Comparison of ENCODE assay signal across 14 cellular contexts in the genomic region with DNA sequence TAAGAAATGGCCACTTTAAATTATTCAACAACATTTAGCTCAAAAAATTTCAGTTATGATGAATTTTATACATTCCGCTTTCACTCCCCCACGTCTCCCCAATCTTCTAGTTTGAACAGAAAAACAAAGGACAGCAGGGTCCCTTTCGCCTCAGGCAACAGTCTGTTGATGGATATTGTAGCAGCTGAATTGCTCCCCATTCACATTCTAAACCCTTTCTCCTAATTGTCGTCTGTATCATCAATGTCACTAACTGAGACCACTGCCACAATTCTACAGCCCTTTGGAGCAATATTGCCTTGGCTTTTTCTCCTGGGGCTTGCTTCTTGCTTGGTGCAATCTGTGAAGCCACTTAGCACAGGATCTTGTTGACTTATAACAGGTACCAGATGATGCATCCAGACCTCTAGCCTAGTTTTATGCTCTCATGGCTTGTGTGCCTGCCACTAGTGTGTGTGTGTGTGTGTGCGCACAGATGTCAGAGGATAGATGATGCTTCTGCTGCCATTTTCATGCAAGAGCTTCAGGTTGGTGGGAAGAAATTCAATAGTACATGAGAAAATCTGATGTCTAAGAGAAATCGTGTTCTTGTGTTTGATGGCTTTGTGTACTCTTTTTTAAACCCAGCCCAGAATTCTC.
DNase-seq lines count a peak whose midpoint lies in the region; ATAC-seq, FAIRE-seq and TF ChIP-seq lines count a peak whose summit lies in the region.
"Had no signal": no experiment of that assay in that cellular context is flagged by ENCODE, and none has a peak within 500 bp of the region (broad histone marks: within the 10 kb centered on the region; RNA-seq: fewer than 3 reads in every experiment).

No MANE protein-coding gene starts in this region.

- H4K8ac ChIP-seq in H1 (ENCODE audit: extremely low read depth, insufficient read depth, low read length), result no peak overlapping the region

- TF ChIP-seq RAD21 in H1 (IDR thresholded peaks at IDR 0.05 in 1 of 2, conservative IDR thresholded peaks at IDR 0.05 in 1 of 2; ENCODE audit: low read depth in 2 of 2, low read length in 2 of 2), result no peak

- H2BK15ac ChIP-seq in H1 (ENCODE audit: low read length), result 0 out of 2 replicates have a peak overlapping the region, but pooled peaks have one; percentile 40

- no peak overlapping the region for H3K9ac ChIP-seq in H1 (replicated peaks in 1 of 4; ENCODE audit: extremely low read depth in 1 of 4, low read depth in 3 of 4, low read length in 3 of 4)
- H3K9ac ChIP-seq: BLaER1 treated with 17β-estradiol and CSF1 and Interleukin-3, amounts not matched to agents 10 nM and 100 nM had no signal

- no peak overlapping the region for H2AK5ac ChIP-seq in H1 (ENCODE audit: low read depth, low read length)

- ATAC-seq in GM18858 (IDR thresholded peaks at IDR 0.05; ENCODE audit: unreplicated experiment), result no peak
- ATAC-seq: PC-3 had no signal

- H3K79me2 ChIP-seq in H1 (ENCODE audit: control insufficient read depth in 1 of 2, insufficient read depth in 2 of 2, low read length in 2 of 2), result no peaks in the 10 kb centered on the region

- H4K91ac ChIP-seq in H1 (replicated peaks; ENCODE audit: insufficient read length, low read length), result no peak overlapping the region

- no peaks in the 10 kb centered on the region for H4K20me1 ChIP-seq in H1 (replicated peaks in 1 of 2; ENCODE audit: control insufficient read depth in 1 of 2, insufficient read depth in 2 of 2, low read length in 2 of 2)
- H4K20me1 ChIP-seq: BLaER1 treated with 17β-estradiol and CSF1 and Interleukin-3, amounts not matched to agents 10 nM and 100 nM had no signal

- H3K18ac ChIP-seq in H1 (ENCODE audit: extremely low read depth, low read length), result no peak overlapping the region

- H4K5ac ChIP-seq in H1 (ENCODE audit: insufficient read length, low read depth, low read length), result no peak overlapping the region

- no peak overlapping the region for H3K4ac ChIP-seq in H1 (replicated peaks; ENCODE audit: insufficient read length, low read depth, low read length)

- 53% methylated on average over 6 of the region's 6 CpGs; no CpG with 5 or more reads in 1 of the 2 experiments for WGBS in H1 (ENCODE audit: extremely low coverage in 1 of 2, insufficient coverage in 1 of 2, insufficient read length in 1 of 2, insufficient replicate concordance in 2 of 2, low coverage in 1 of 2, low lambda C conversion rate in 2 of 2, missing lambda C conversion rate in 1 of 2), 2 experiments

- POLR2A ChIA-PET in H1 (lab: Charles Lee; ENCODE audit: partially characterized antibody), result no interaction called here

- no peaks in the 10 kb centered on the region for H3K23me2 ChIP-seq in H1 (ENCODE audit: low read depth, low read length)

- no peak overlapping the region for H2BK12ac ChIP-seq in H1 (ENCODE audit: low read depth, low read length)

- no peak overlapping the region for H3K14ac ChIP-seq in H1 (ENCODE audit: insufficient read length)

- peak overlapping the region; percentile 19 to 57; a peak in 2 of 4 replicates for H3K4me2 ChIP-seq in H1 (ENCODE audit: insufficient read depth in 1 of 2, low read depth in 2 of 2, low read length in 2 of 2)
- H3K4me2 ChIP-seq: BLaER1 treated with 17β-estradiol and CSF1 and Interleukin-3, amounts not matched to agents 10 nM and 100 nM had no signal

- no peak overlapping the region for H2BK20ac ChIP-seq in H1 (ENCODE audit: low read length)

- H3K9me3 ChIP-seq in H1 (ENCODE audit: insufficient read depth in 2 of 2, low read depth in 1 of 2, low read length in 1 of 2), result no peaks in the 10 kb centered on the region
- H3K9me3 ChIP-seq: BLaER1 treated with 17β-estradiol and CSF1 and Interleukin-3, amounts not matched to agents 10 nM and 100 nM had no signal

- no peaks in the 10 kb centered on the region for H3K79me1 ChIP-seq in H1 (ENCODE audit: low read depth, low read length)

- TF ChIP-seq POLR2A in H1 (IDR thresholded peaks at IDR 0.05; ENCODE audit: control extremely low read depth in 1 of 2, low read depth in 2 of 2, low read length in 2 of 2), result no peak

- TF ChIP-seq CTCF in H1 (IDR thresholded peaks at IDR 0.05; ENCODE audit: control extremely low read depth in 1 of 3, insufficient read depth in 1 of 3, low read depth in 1 of 3, low read length in 3 of 3), result no peak

- peaks cover 0 to 10% (median 8%) of the 10 kb centered on the region in 4 experiments; a peak in 4 of 7 replicates for H3K4me1 ChIP-seq in H1 (replicated peaks in 1 of 4; ENCODE audit: control insufficient read depth in 3 of 4, insufficient read depth in 4 of 4, low read length in 3 of 4)
- H3K4me1 ChIP-seq: BLaER1 treated with 17β-estradiol and CSF1 and Interleukin-3, amounts not matched to agents 10 nM and 100 nM had no signal

- no peak for TF ChIP-seq EP300 in H1 (IDR thresholded peaks at IDR 0.05; ENCODE audit: borderline replicate concordance in 1 of 2, low read depth in 2 of 2, low read length in 2 of 2)

- H3K36me3 ChIP-seq in H1 (ENCODE audit: control insufficient read depth in 2 of 4, insufficient read depth in 4 of 4, low read length in 3 of 4), result no peaks in the 10 kb centered on the region
- H3K36me3 ChIP-seq: BLaER1 treated with 17β-estradiol and CSF1 and Interleukin-3, amounts not matched to agents 10 nM and 100 nM had no signal

- CTCF ChIA-PET in H1 (lab: Charles Lee; ENCODE audit: partially characterized antibody), result interaction anchor here (1.1 to 1.3 kb wide), 2 partner anchors 10 to 15 kb away, joined by 3 to 5 read pairs; no protein-coding TSS in a partner anchor

- FAIRE-seq in H1 (lab: Jason Lieb, UNC), result peak; percentile 58

- H2AFZ ChIP-seq in H1 (ENCODE audit: low read length), result no peak overlapping the region

- H3K27ac ChIP-seq in H1 (ENCODE audit: low read depth, low read length), result no peak overlapping the region
- H3K27ac ChIP-seq: BLaER1 treated with 17β-estradiol and CSF1 and Interleukin-3, amounts not matched to agents 10 nM and 100 nM; SK-N-MC had no signal

- no peak overlapping the region for H3K23ac ChIP-seq in H1 (ENCODE audit: insufficient read length)

- DNase-seq in NCI-H345 (lab: John Stamatoyannopoulos, UW), result peak; percentile 15
- DNase-seq in NCI-H345 treated with DMSO at 0.1 percent for 48 hours (lab: John Stamatoyannopoulos, UW; ENCODE audit: unreplicated experiment), result no peak
- DNase-seq in NCI-H524 (lab: John Stamatoyannopoulos, UW), result peak; percentile 92 to 97
- peak in 1 of 2 experiments; percentile 13 for DNase-seq in H1 (ENCODE audit: low read depth in 1 of 2, low spot score in 2 of 2)
- DNase-seq in SIG-M5 treated with dmso at 0.1 percent for 504 hours (lab: John Stamatoyannopoulos, UW; ENCODE audit: unreplicated experiment), result no peak
- DNase-seq in NCI-H226, result no peak
- no peak for DNase-seq in HuH-7 (ENCODE audit: low spot score)
- DNase-seq: 8988T, NCI-H187 treated with DMSO at 0.1 percent for 48 hours, NCI-H446 treated with DMSO at 0.1 percent for 48 hours, PC-3 had no signal

- no peaks in the 10 kb centered on the region for H3K27me3 ChIP-seq in H1 (replicated peaks in 1 of 4; ENCODE audit: control insufficient read depth in 3 of 4, extremely low read depth in 1 of 4, insufficient read depth in 3 of 4, low read length in 3 of 4)
- H3K27me3 ChIP-seq: BLaER1 treated with 17β-estradiol and CSF1 and Interleukin-3, amounts not matched to agents 10 nM and 100 nM had no signal

- no peak overlapping the region for H3K56ac ChIP-seq in H1 (replicated peaks; ENCODE audit: insufficient read length, low read depth, low read length)

- no peak overlapping the region for H2BK5ac ChIP-seq in H1 (ENCODE audit: low read depth, low read length)

- H3K4me3 ChIP-seq in H1 (ENCODE audit: extremely low read depth in 1 of 4, insufficient read depth in 2 of 4, low read depth in 3 of 4, low read length in 4 of 4), result no peak overlapping the region
- H3K4me3 ChIP-seq: BLaER1 treated with 17β-estradiol and CSF1 and Interleukin-3, amounts not matched to agents 10 nM and 100 nM; SK-N-MC had no signal

- H2BK120ac ChIP-seq in H1 (replicated peaks; ENCODE audit: low read depth, low read length), result no peak overlapping the region

TF ChIP-seq in H1, 55 proteins besides CTCF, POLR2A, EP300 and RAD21:
- TF ChIP-seq CEBPB (IDR thresholded peaks at IDR 0.05; ENCODE audit: low read depth, low read length), result no peak
- no peak for TF ChIP-seq TAF1 (IDR thresholded peaks at IDR 0.05; ENCODE audit: low read depth, low read length)
- TF ChIP-seq SP4 (IDR thresholded peaks at IDR 0.05; ENCODE audit: low read length), result no peak
- TF ChIP-seq YY1 (IDR thresholded peaks at IDR 0.05; ENCODE audit: low read depth, low read length), result no peak
- TF ChIP-seq CHD1 (IDR thresholded peaks at IDR 0.05; ENCODE audit: low read depth, low read length), result no peak
- no peak for TF ChIP-seq USF2 (IDR thresholded peaks at IDR 0.05; ENCODE audit: low read length)
- TF ChIP-seq POLR2AphosphoS5 (IDR thresholded peaks at IDR 0.05; ENCODE audit: low read depth, low read length), result no peak
- no peak for TF ChIP-seq KDM5A (IDR thresholded peaks at IDR 0.05; ENCODE audit: low read length)
- no peak for TF ChIP-seq HDAC6 (IDR thresholded peaks at IDR 0.05; ENCODE audit: low read depth, low read length)
- TF ChIP-seq BCL11A (IDR thresholded peaks at IDR 0.05; ENCODE audit: low read depth in 2 of 2, low read length in 2 of 2), result no peak
- no peak for TF ChIP-seq BACH1 (IDR thresholded peaks at IDR 0.05; ENCODE audit: low read length)
- no peak for TF ChIP-seq HDAC2 (IDR thresholded peaks at IDR 0.05; ENCODE audit: borderline replicate concordance in 1 of 2, low read depth in 2 of 2, low read length in 2 of 2)
- no peak for TF ChIP-seq RBBP5 (IDR thresholded peaks at IDR 0.05; ENCODE audit: borderline replicate concordance, low read depth, low read length)
- TF ChIP-seq SIN3A (conservative IDR thresholded peaks at IDR 0.05 in 1 of 2, IDR thresholded peaks at IDR 0.05 in 1 of 2; ENCODE audit: low read depth in 1 of 2, low read length in 2 of 2), result no peak
- TF ChIP-seq PHF8 (conservative IDR thresholded peaks at IDR 0.05; ENCODE audit: low read depth, low read length), result no peak
- no peak for TF ChIP-seq CBX8 (IDR thresholded peaks at IDR 0.05; ENCODE audit: borderline replicate concordance, low read depth, low read length)
- no peak for TF ChIP-seq ASH2L (IDR thresholded peaks at IDR 0.05; ENCODE audit: low read length)

Comparison
In these comparisons a context has a peak if more than half of its experiments do, and no peak if none do; other contexts are left out.
1. DNase-seq: peak in NCI-H345 (single experiment) and NCI-H524 (2 of 2); none in NCI-H345 treated with DMSO at 0.1 percent for 48 hours (single experiment), SIG-M5 treated with dmso at 0.1 percent for 504 hours (single experiment), NCI-H226 (single experiment) and HuH-7 (single experiment).